ENCODE assay signal across 16 cellular contexts in the genomic region with DNA sequence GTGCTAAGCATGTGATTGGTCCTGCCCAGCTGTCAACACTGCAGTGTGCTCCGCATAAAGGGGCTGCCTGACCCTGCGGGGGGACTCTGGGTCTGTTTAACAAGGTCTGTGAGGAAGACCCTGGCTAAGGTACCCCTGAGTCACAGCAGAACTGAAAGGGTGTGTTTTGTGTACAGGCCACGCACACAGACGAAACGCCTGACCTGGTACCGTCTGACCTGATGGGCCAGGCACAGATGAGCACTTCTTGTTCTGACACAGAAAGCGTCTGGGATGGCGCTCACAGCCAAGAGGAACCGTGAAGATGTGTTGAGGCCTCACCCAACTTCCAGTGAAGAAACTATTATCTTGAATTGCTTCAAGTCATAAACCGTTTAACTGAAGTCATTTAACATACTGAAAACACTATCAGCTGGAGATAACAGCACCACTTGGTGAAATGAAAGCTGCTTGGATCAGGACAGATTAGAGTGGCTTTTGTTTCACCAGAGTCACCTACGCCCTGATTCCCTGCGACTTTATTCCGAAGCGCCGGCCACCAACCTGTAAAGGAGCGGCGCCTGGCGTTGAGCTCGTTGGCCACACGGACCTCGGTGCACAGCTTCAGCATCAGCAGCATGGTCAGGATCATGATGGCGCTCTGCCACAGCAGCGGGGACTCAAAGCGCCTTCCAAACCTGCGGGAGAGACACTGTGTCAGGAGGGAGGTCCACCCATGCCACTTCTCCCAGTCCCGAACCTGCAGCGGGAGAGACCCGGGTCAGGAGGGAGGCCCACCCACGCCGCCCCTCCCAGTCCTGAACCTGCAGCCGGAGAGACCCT. TPM values are rescaled to one million over a fixed set of nuclear protein-coding genes. Genes with fewer than 3 reads are reported as not detected.
DNase-seq lines count a peak whose midpoint lies in the region; ATAC-seq, FAIRE-seq and TF ChIP-seq lines count a peak whose summit lies in the region.
"Had no signal": no experiment of that assay in that cellular context is flagged by ENCODE, and none has a peak within 500 bp of the region (broad histone marks: within the 10 kb centered on the region; RNA-seq: fewer than 3 reads in every experiment).

No MANE protein-coding gene starts in this region.

- no peak overlapping the region for H3K4me3 Mint-ChIP-seq in activated B cell treated with CpG ODN at 0.5 μM for 24 hours
- H3K4me3 Mint-ChIP-seq: activated naive CD4-positive, alpha-beta T cell treated with anti-CD3 and anti-CD28 coated beads for 36 hours; naive B cell had no signal

- in situ Hi-C loops in gastrocnemius medialis (cut with MboI; ENCODE audit: low sequenced_read_pairs in 4 of 4): no loop called here

- peaks cover 33% of the 10 kb centered on the region for H3K4me1 Mint-ChIP-seq in activated B cell treated with CpG ODN at 0.5 μM for 24 hours

- H3K36me3 ChIP-seq in kidney (ENCODE audit: control insufficient read depth in 1 of 2, insufficient read depth in 2 of 2, low read length in 2 of 2) (peaks cover 8 to 17% of the 10 kb centered on the region in 2 donors), gastrocnemius medialis (peaks cover 0 to 17% of the 10 kb centered on the region in 2 donors)

- FAIRE-seq in D721Med (lab: Jason Lieb, UNC) (peak; percentile 90), kidney (lab: Jason Lieb, UNC) (no peak)
- FAIRE-seq: islet of Langerhans had no signal

- no peak for TF ChIP-seq CTCF in D721Med (IDR thresholded peaks at IDR 0.05; ENCODE audit: insufficient read depth, missing control alignments)
- TF ChIP-seq CTCF in activated B cell treated with CpG ODN at 0.5 μM for 24 hours (IDR thresholded peaks at IDR 0.05): no peak
- TF ChIP-seq CTCF in kidney (IDR thresholded peaks at IDR 0.05; ENCODE audit: borderline replicate concordance, extremely low read depth, insufficient read depth): no peak
- TF ChIP-seq CTCF in gastrocnemius medialis (IDR thresholded peaks at IDR 0.05 in 4 of 5, conservative IDR thresholded peaks at IDR 0.05 in 1 of 5): no peak

- H3K4me3 ChIP-seq in kidney (ENCODE audit: low read length in 2 of 2) (no peak overlapping the region), gastrocnemius medialis (no peak overlapping the region)
- H3K4me3 ChIP-seq: tibial artery had no signal

- no peak overlapping the region for H3K9ac ChIP-seq in kidney (ENCODE audit: low read length in 2 of 2)

- H3K4me1 ChIP-seq in kidney (ENCODE audit: control insufficient read depth in 1 of 2, insufficient read depth in 1 of 2, low read depth in 1 of 2, low read length in 2 of 2) (peaks cover 25 to 43% of the 10 kb centered on the region in 2 donors), gastrocnemius medialis (peaks cover 64 to 88% of the 10 kb centered on the region in 2 donors)

- CTCF ChIA-PET in activated B cell treated with CpG ODN at 0.5 μM for 24 hours (lab: Charles Lee): no interaction called here

- POLR2A ChIA-PET in activated B cell treated with CpG ODN at 0.5 μM for 24 hours (lab: Charles Lee): no interaction called here

- TF ChIP-seq POLR2A in gastrocnemius medialis (IDR thresholded peaks at IDR 0.05): no peak

- no peaks in the 10 kb centered on the region for H3K27me3 ChIP-seq in gastrocnemius medialis
- H3K27me3 ChIP-seq: tibial artery had no signal

- ATAC-seq in activated B cell treated with CpG ODN at 0.5 μM for 24 hours (ENCODE audit: low read depth) (no peak), gastrocnemius medialis (no peak), GM18907 (IDR thresholded peaks at IDR 0.05; ENCODE audit: unreplicated experiment) (no peak), GM19328 (IDR thresholded peaks at IDR 0.05; ENCODE audit: unreplicated experiment) (no peak)

- no peaks in the 10 kb centered on the region for H3K27me3 Mint-ChIP-seq in activated B cell treated with CpG ODN at 0.5 μM for 24 hours
- H3K27me3 Mint-ChIP-seq: naive B cell had no signal

- peak overlapping the region; percentile 25 for H3K27ac Mint-ChIP-seq in activated B cell treated with CpG ODN at 0.5 μM for 24 hours

- no peak for DNase-seq in D721Med (ENCODE audit: insufficient read length, low spot score)
- DNase-seq in activated B cell treated with CpG ODN at 0.5 μM for 24 hours: no peak
- DNase-seq in kidney: peak; percentile 55
- no peak for DNase-seq in gastrocnemius medialis
- no peak for DNase-seq in superior temporal gyrus (ENCODE audit: extremely low spot score)
- DNase-seq in hippocampal formation (lab: John Stamatoyannopoulos, UW): no peak
- DNase-seq: activated naive CD4-positive, alpha-beta T cell treated with anti-CD3 and anti-CD28 coated beads for 36 hours; naive B cell; NCI-H1930; NCI-H510A; stimulated activated CD4-positive, alpha-beta T cell treated with anti-CD3 and anti-CD28 coated beads, Interleukin-1b, Interleukin-23, amount 100 ng/mL, for 48 hours had no signal

- H3K27ac ChIP-seq in kidney (ENCODE audit: low read depth in 2 of 2, low read length in 2 of 2) (no peak overlapping the region), gastrocnemius medialis (peak overlapping the region; percentile 51 to 88 (median 65))
- H3K27ac ChIP-seq: epithelial cell of prostate, tibial artery had no signal

- H3K9me3 ChIP-seq in kidney (ENCODE audit: control insufficient read depth in 1 of 2, low read length in 2 of 2) (no peaks in the 10 kb centered on the region), gastrocnemius medialis (no peaks in the 10 kb centered on the region)
- H3K9me3 ChIP-seq: tibial artery had no signal

- H3K9me3 Mint-ChIP-seq in activated B cell treated with CpG ODN at 0.5 μM for 24 hours: no peaks in the 10 kb centered on the region
- H3K9me3 Mint-ChIP-seq: naive B cell had no signal

- intact Hi-C loops in activated B cell treated with CpG ODN at 0.5 μM for 24 hours (cut with micrococcal nuclease): no loop called here
- intact Hi-C loops in kidney (cut with DNase I): no loop called here
- intact Hi-C loops in gastrocnemius medialis (cut with DNase I; ENCODE audit: low total_unique reads): no loop called here

- peaks cover 67% of the 10 kb centered on the region for H3K36me3 Mint-ChIP-seq in activated B cell treated with CpG ODN at 0.5 μM for 24 hours (ENCODE audit: low read depth)

RNA-seq across cellular contexts. Expression of gene SLC66A2, which starts 8.5 kb away (rescaled TPM):
- 32.3 and 36.4 TPM in 2 replicates for total RNA-seq in activated B cell treated with CpG ODN at 0.5 μM for 24 hours
- 45.5 TPM for total RNA-seq in kidney
- 41.9 TPM for polyA plus RNA-seq in kidney (ENCODE audit: insufficient read depth, low read depth, low replicate concordance)
- total RNA-seq in gastrocnemius medialis: 100 to 1,000 TPM in 2 of 4 donors, 10 to 100 TPM in 2; 43.3 to 121 (median 107) TPM

RNA-seq across cellular contexts. Expression of gene HSBP1L1, which starts 21.4 kb away (rescaled TPM):
- total RNA-seq in activated B cell treated with CpG ODN at 0.5 μM for 24 hours (0.98 and 2.5 TPM in 2 replicates), kidney (26.0 TPM), gastrocnemius medialis (10 to 100 TPM in 1 of 4 donors, 1 to 10 TPM in 2, under 1 TPM in 1; 0.94 to 13.4 (median 6.9) TPM)
- polyA plus RNA-seq in kidney (ENCODE audit: insufficient read depth, low read depth, low replicate concordance): 43.6 TPM

RNA-seq across cellular contexts. Expression of gene TXNL4A, which starts 45.4 kb away (rescaled TPM):
- total RNA-seq in activated B cell treated with CpG ODN at 0.5 μM for 24 hours (94.7 and 96.9 TPM in 2 replicates), kidney (76.7 TPM), gastrocnemius medialis (100 to 1,000 TPM in 1 of 4 donors, 10 to 100 TPM in 3; 39.9 to 105 (median 66.4) TPM)
- polyA plus RNA-seq in kidney (ENCODE audit: insufficient read depth, low read depth, low replicate concordance): 178 TPM

Comparison
In these comparisons a context has a peak if more than half of its experiments do, and no peak if none do; other contexts are left out.
1. H3K27ac ChIP-seq: peak in gastrocnemius medialis (4 of 4); none in kidney (0 of 2).